In the genomic region with DNA sequence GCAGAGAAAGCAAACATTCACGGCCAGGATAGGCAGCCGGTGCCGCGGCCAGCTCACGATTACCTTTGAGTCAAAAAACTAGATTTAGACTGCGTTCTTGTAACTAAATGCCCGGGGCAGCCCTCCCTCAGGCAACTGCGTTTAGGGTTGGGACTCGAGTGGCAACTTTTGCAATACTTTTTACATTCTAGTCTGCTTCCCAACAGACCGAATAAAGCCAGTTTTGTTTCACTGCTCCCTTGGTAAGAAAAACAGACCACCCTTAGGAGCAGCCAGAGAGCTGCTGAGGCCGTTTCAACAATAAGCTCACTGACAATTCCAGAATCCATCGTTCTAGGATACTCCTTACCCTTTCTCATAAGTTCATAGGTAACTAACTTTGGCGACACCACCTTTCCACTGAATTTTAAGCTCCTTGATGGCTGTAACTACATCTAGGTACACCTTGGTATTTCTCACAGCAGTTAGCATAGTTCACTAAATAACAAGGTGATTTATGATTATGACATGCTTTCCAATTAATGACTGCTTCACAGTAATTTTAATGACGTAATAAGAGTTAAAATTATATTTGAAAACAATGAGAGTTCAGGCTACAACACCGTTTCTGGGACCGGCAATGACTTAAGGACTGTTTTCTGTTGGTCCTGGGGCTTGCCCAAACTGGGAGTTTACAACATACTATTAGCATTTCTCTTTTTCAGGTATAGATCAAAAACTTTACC, we compare ENCODE assay signal across 8 cellular contexts. TPM values are rescaled to one million over a fixed set of nuclear protein-coding genes. Genes with fewer than 3 reads are reported as not detected.
DNase-seq lines count a peak whose midpoint lies in the region; ATAC-seq and TF ChIP-seq lines count a peak whose summit lies in the region.

No MANE protein-coding gene starts in this region.

- TF ChIP-seq POLR2A in Raji (IDR thresholded peaks at IDR 0.05; ENCODE audit: insufficient read depth, low read depth, low read length) = peak; percentile 13; the same call in 1 of the 2 replicates

- no peaks in the 10 kb centered on the region for H3K9me3 ChIP-seq in effector memory CD4-positive, alpha-beta T cell (ENCODE audit: control insufficient read depth, low read length)
- H3K9me3 ChIP-seq in mucosa of rectum (ENCODE audit: control insufficient read depth in 2 of 2, low read length in 2 of 2) (no peaks in the 10 kb centered on the region), aorta (ENCODE audit: control insufficient read depth, low read length) (no peaks in the 10 kb centered on the region)

- H3K27ac ChIP-seq in effector memory CD4-positive, alpha-beta T cell (ENCODE audit: insufficient read depth, low read length, poor library complexity, severe bottlenecking) = peak overlapping the region; percentile 97
- H3K27ac ChIP-seq in mucosa of rectum (ENCODE audit: low read depth in 2 of 2, low read length in 2 of 2) (peak overlapping the region; percentile 97 to 98), aorta (ENCODE audit: low read depth in 1 of 2, low read length in 2 of 2) (peak overlapping the region; percentile 97 to 98)

- WGBS in aorta, 2 donors = 0 to 1% methylated on average over 16 of the region's 16 CpGs

- no peaks in the 10 kb centered on the region for H3K27me3 ChIP-seq in effector memory CD4-positive, alpha-beta T cell (replicated peaks; ENCODE audit: control insufficient read depth, insufficient read depth, low read length, poor library complexity, severe bottlenecking)
- H3K27me3 ChIP-seq in mucosa of rectum (ENCODE audit: control insufficient read depth in 2 of 2, insufficient read depth in 2 of 2, low read length in 2 of 2) = no peaks in the 10 kb centered on the region
- H3K27me3 ChIP-seq in aorta (ENCODE audit: control insufficient read depth in 1 of 2, insufficient read depth in 2 of 2, low read length in 1 of 2) = no peaks in the 10 kb centered on the region

- intact Hi-C loops in Right ventricle myocardium superior (cut with DNase I) (no loop called here), Right ventricle myocardium inferior (cut with DNase I) (loop anchor here (2.0 kb wide), 1 partner anchor 161 kb away; the partner anchor contains the start of gene FNIP1), aorta (cut with DNase I) (loop anchor here (1.0 to 5.0 kb wide), 2 partner anchors 160 to 161 kb away; partner anchors contain the start of gene FNIP1 (in 1 of the 2))

- DNase-seq in Right ventricle myocardium superior (peak; percentile 59), Right ventricle myocardium inferior (ENCODE audit: missing footprints) (no peak), aorta (peak in 1 of 2 donors; percentile 83), T-helper 9 cell (no peak), NCI-H524 treated with DMSO at 0.1 percent for 48 hours (lab: John Stamatoyannopoulos, UW) (no peak)
- no peak for DNase-seq in effector memory CD4-positive, alpha-beta T cell

- peak overlapping the region; percentile 81 for H3K4me3 ChIP-seq in effector memory CD4-positive, alpha-beta T cell (ENCODE audit: insufficient read depth, low read depth, low read length, poor library complexity, severe bottlenecking)
- H3K4me3 ChIP-seq in mucosa of rectum (ENCODE audit: low read length in 2 of 2) (peak overlapping the region; percentile 98 to 99), aorta (ENCODE audit: low read length in 2 of 2) (peak overlapping the region; percentile 55 to 85)

- H3K9ac ChIP-seq in mucosa of rectum (ENCODE audit: low read depth in 1 of 2, low read length in 2 of 2) = peak overlapping the region; percentile 92 to 99

- peak; percentile 3 for ATAC-seq in Right ventricle myocardium superior (ENCODE audit: poor library complexity)
- ATAC-seq in Right ventricle myocardium inferior = no peak
- ATAC-seq in aorta (ENCODE audit: low FRiP score) = peak; percentile 19

- H3K4me1 ChIP-seq in effector memory CD4-positive, alpha-beta T cell (ENCODE audit: control insufficient read depth, insufficient read depth, low read length, poor library complexity, severe bottlenecking) = peaks cover 25% of the 10 kb centered on the region
- H3K4me1 ChIP-seq in mucosa of rectum (ENCODE audit: control insufficient read depth in 2 of 2, insufficient read depth in 2 of 2, low read length in 2 of 2) (peaks cover 13 to 21% of the 10 kb centered on the region in 2 donors), aorta (ENCODE audit: control insufficient read depth in 1 of 2, insufficient read depth in 2 of 2, low read length in 2 of 2) (peaks cover 0 to 5% of the 10 kb centered on the region in 2 donors)

- H3K36me3 ChIP-seq in effector memory CD4-positive, alpha-beta T cell (ENCODE audit: control insufficient read depth, insufficient read depth, low read length) = no peaks in the 10 kb centered on the region
- no peaks in the 10 kb centered on the region for H3K36me3 ChIP-seq in mucosa of rectum (ENCODE audit: control insufficient read depth in 2 of 2, insufficient read depth in 2 of 2, low read length in 2 of 2)
- no peaks in the 10 kb centered on the region for H3K36me3 ChIP-seq in aorta (ENCODE audit: control insufficient read depth in 1 of 2, insufficient read depth in 2 of 2, low read length in 1 of 2)

RNA-seq across cellular contexts. Expression of gene RAPGEF6, which starts 0.9 kb away (rescaled TPM):
- total RNA-seq in Right ventricle myocardium superior = 8.2 TPM
- 8.5 TPM for total RNA-seq in Right ventricle myocardium inferior
- total RNA-seq in aorta = 10 to 100 TPM; 26.1 to 26.6 TPM
- polyA plus RNA-seq in aorta = 1 to 10 TPM; 2.1 to 4.1 TPM
